In genomic region chr19:6364353-6364752, GRCh38 we compare ENCODE assay signal across 16 cellular contexts. TPM values are rescaled to one million over a fixed set of nuclear protein-coding genes. Genes with fewer than 3 reads are reported as not detected.
DNase-seq lines count a peak whose midpoint lies in the region; ATAC-seq and TF ChIP-seq lines count a peak whose summit lies in the region.
"Had no signal": no experiment of that assay in that cellular context is flagged by ENCODE, and none has a peak within 500 bp of the region (broad histone marks: within the 10 kb centered on the region; RNA-seq: fewer than 3 reads in every experiment).

No MANE protein-coding gene starts in this region.

- no peaks in the 10 kb centered on the region for H3K27me3 Mint-ChIP-seq in activated CD4-positive, alpha-beta T cell treated with anti-CD3 and anti-CD28 coated beads, Interleukin-2, amount 10 ng/mL, durations not matched to agents 24 days and 14 days
- no peaks in the 10 kb centered on the region for H3K27me3 Mint-ChIP-seq in stimulated activated naive CD8-positive, alpha-beta T cell treated with anti-CD3 and anti-CD28 coated beads, Interleukin-15, amount 100 ng/mL, for 72 hours
- H3K27me3 Mint-ChIP-seq in osteocyte (ENCODE audit: unreplicated experiment): no peaks in the 10 kb centered on the region

- no peak for DNase-seq in activated CD4-positive, alpha-beta T cell treated with anti-CD3 and anti-CD28 coated beads, Interleukin-2, amount 10 ng/mL, durations not matched to agents 24 days and 14 days
- no peak for DNase-seq in activated CD4-positive, alpha-beta T cell treated with anti-CD3 and anti-CD28 coated beads for 4 hours
- DNase-seq in stimulated activated naive CD8-positive, alpha-beta T cell treated with anti-CD3 and anti-CD28 coated beads, Interleukin-15, amount 100 ng/mL, for 72 hours: no peak
- no peak for DNase-seq in stimulated activated naive CD8-positive, alpha-beta T cell treated with anti-CD3 and anti-CD28 coated beads, Interleukin-15, Interleukin-2, amounts not matched to agents 100 U/mL and 50 U/mL, for 24 hours
- peak; percentile 4 for DNase-seq in dedifferentiated amniotic fluid mesenchymal stem cell (ENCODE audit: extremely low spot score)
- no peak for DNase-seq in anterior cingulate cortex (lab: John Stamatoyannopoulos, UW)
- no peak for DNase-seq in GM20000 (ENCODE audit: low spot score)
- DNase-seq in osteocyte (ENCODE audit: extremely low spot score, unreplicated experiment): no peak
- DNase-seq: Karpas-422, MG63, NCI-H1092, NCI-H2081 treated with DMSO at 0.1 percent for 48 hours, NCI-H510A treated with DMSO at 0.1 percent for 48 hours, NCI-H82, PC-9 had no signal

- H3K36me3 Mint-ChIP-seq in activated CD4-positive, alpha-beta T cell treated with anti-CD3 and anti-CD28 coated beads, Interleukin-2, amount 10 ng/mL, durations not matched to agents 24 days and 14 days (ENCODE audit: low read depth): peaks cover 48% of the 10 kb centered on the region
- H3K36me3 Mint-ChIP-seq in osteocyte (ENCODE audit: unreplicated experiment): peaks cover 15% of the 10 kb centered on the region

- intact Hi-C loops in activated CD4-positive, alpha-beta T cell treated with anti-CD3 and anti-CD28 coated beads, Interleukin-2, amount 10 ng/mL, durations not matched to agents 24 days and 14 days (cut with micrococcal nuclease): no loop called here

- ATAC-seq in stimulated activated naive CD8-positive, alpha-beta T cell treated with anti-CD3 and anti-CD28 coated beads, Interleukin-15, amount 100 ng/mL, for 72 hours: no peak
- ATAC-seq in stimulated activated naive CD8-positive, alpha-beta T cell treated with anti-CD3 and anti-CD28 coated beads, Interleukin-15, Interleukin-2, amounts not matched to agents 100 U/mL and 50 U/mL, for 24 hours: no peak

- peak overlapping the region; percentile 35 for H3K4me3 Mint-ChIP-seq in activated CD4-positive, alpha-beta T cell treated with anti-CD3 and anti-CD28 coated beads, Interleukin-2, amount 10 ng/mL, durations not matched to agents 24 days and 14 days
- H3K4me3 Mint-ChIP-seq in stimulated activated naive CD8-positive, alpha-beta T cell treated with anti-CD3 and anti-CD28 coated beads, Interleukin-15, amount 100 ng/mL, for 72 hours: peak overlapping the region; percentile 63 to 69
- no peak overlapping the region for H3K4me3 Mint-ChIP-seq in osteocyte (ENCODE audit: unreplicated experiment)

- peaks cover 17% of the 10 kb centered on the region for H3K4me1 Mint-ChIP-seq in activated CD4-positive, alpha-beta T cell treated with anti-CD3 and anti-CD28 coated beads, Interleukin-2, amount 10 ng/mL, durations not matched to agents 24 days and 14 days
- H3K4me1 Mint-ChIP-seq in stimulated activated naive CD8-positive, alpha-beta T cell treated with anti-CD3 and anti-CD28 coated beads, Interleukin-15, amount 100 ng/mL, for 72 hours: peaks cover 29% of the 10 kb centered on the region
- peaks cover 15% of the 10 kb centered on the region for H3K4me1 Mint-ChIP-seq in osteocyte (ENCODE audit: unreplicated experiment)

- H3K27ac Mint-ChIP-seq in activated CD4-positive, alpha-beta T cell treated with anti-CD3 and anti-CD28 coated beads, Interleukin-2, amount 10 ng/mL, durations not matched to agents 24 days and 14 days: no peak overlapping the region
- H3K27ac Mint-ChIP-seq in stimulated activated naive CD8-positive, alpha-beta T cell treated with anti-CD3 and anti-CD28 coated beads, Interleukin-15, amount 100 ng/mL, for 72 hours: peak overlapping the region in 1 of 2 donors; percentile 85
- H3K27ac Mint-ChIP-seq in osteocyte (ENCODE audit: unreplicated experiment): no peak overlapping the region

- TF ChIP-seq CTCF in GM20000 (IDR thresholded peaks at IDR 0.05; ENCODE audit: extremely low read depth, missing control alignments) (no peak), osteocyte (IDR thresholded peaks at IDR 0.05) (no peak)

- H3K9me3 Mint-ChIP-seq in activated CD4-positive, alpha-beta T cell treated with anti-CD3 and anti-CD28 coated beads, Interleukin-2, amount 10 ng/mL, durations not matched to agents 24 days and 14 days: no peaks in the 10 kb centered on the region
- no peaks in the 10 kb centered on the region for H3K9me3 Mint-ChIP-seq in stimulated activated naive CD8-positive, alpha-beta T cell treated with anti-CD3 and anti-CD28 coated beads, Interleukin-15, amount 100 ng/mL, for 72 hours
- no peaks in the 10 kb centered on the region for H3K9me3 Mint-ChIP-seq in osteocyte (ENCODE audit: unreplicated experiment)

RNA-seq across cellular contexts. Expression of gene CLPP, which starts 3.0 kb away (rescaled TPM):
- total RNA-seq in activated CD4-positive, alpha-beta T cell treated with anti-CD3 and anti-CD28 coated beads, Interleukin-2, amount 10 ng/mL, durations not matched to agents 24 days and 14 days: 190 and 192 TPM in 2 replicates
- 77.6 and 79.6 TPM in 2 replicates for total RNA-seq in osteocyte

RNA-seq across cellular contexts. Expression of gene ALKBH7, which starts 8.2 kb away (rescaled TPM):
- 23.9 and 25.0 TPM in 2 replicates for total RNA-seq in activated CD4-positive, alpha-beta T cell treated with anti-CD3 and anti-CD28 coated beads, Interleukin-2, amount 10 ng/mL, durations not matched to agents 24 days and 14 days
- total RNA-seq in osteocyte: 63.0 TPM in 2 replicates

RNA-seq across cellular contexts. Expression of gene PSPN, which starts 11.4 kb away (rescaled TPM):
- 1.5 and 1.8 TPM in 2 replicates for total RNA-seq in activated CD4-positive, alpha-beta T cell treated with anti-CD3 and anti-CD28 coated beads, Interleukin-2, amount 10 ng/mL, durations not matched to agents 24 days and 14 days
- 3.2 and 3.5 TPM in 2 replicates for total RNA-seq in osteocyte

RNA-seq across cellular contexts. Expression of gene GTF2F1, which starts 28.6 kb away (rescaled TPM):
- 60.7 and 63.5 TPM in 2 replicates for total RNA-seq in activated CD4-positive, alpha-beta T cell treated with anti-CD3 and anti-CD28 coated beads, Interleukin-2, amount 10 ng/mL, durations not matched to agents 24 days and 14 days
- 62.0 and 65.8 TPM in 2 replicates for total RNA-seq in osteocyte

RNA-seq across cellular contexts. Expression of gene ACER1, which starts 30.9 kb away (rescaled TPM):
- 0.28 TPM in 1 of 2 replicates, not detected in the other for total RNA-seq in activated CD4-positive, alpha-beta T cell treated with anti-CD3 and anti-CD28 coated beads, Interleukin-2, amount 10 ng/mL, durations not matched to agents 24 days and 14 days
- not detected in 2 replicates for total RNA-seq in osteocyte
- total RNA-seq: H1, PC-9 had no signal
